ENCODE assay signal across 18 cellular contexts in genomic region chr5:3384531-3384930, GRCh38.
A peak's percentile ranks its signal among the peaks of the same experiment; 100 is the strongest.
DNase-seq lines count a peak whose midpoint lies in the region; ATAC-seq and TF ChIP-seq lines count a peak whose summit lies in the region.
"Had no signal": no experiment of that assay in that cellular context is flagged by ENCODE, and none has a peak within 500 bp of the region (broad histone marks: within the 10 kb centered on the region; RNA-seq: fewer than 3 reads in every experiment).

No MANE protein-coding gene starts in this region.

- no peak for ATAC-seq in Right ventricle myocardium superior (ENCODE audit: poor library complexity)
- no peak for ATAC-seq in stimulated activated naive CD8-positive, alpha-beta T cell treated with anti-CD3 and anti-CD28 coated beads, Interleukin-15, amount 100 ng/mL, for 72 hours
- ATAC-seq: CD8-positive, alpha-beta T cell had no signal

- H3K9me3 ChIP-seq in right atrium auricular region (no peaks in the 10 kb centered on the region), vagina (no peaks in the 10 kb centered on the region)
- H3K9me3 ChIP-seq: BLaER1, Caco-2 had no signal

- no peak overlapping the region for H3K4me3 Mint-ChIP-seq in stimulated activated naive CD8-positive, alpha-beta T cell treated with anti-CD3 and anti-CD28 coated beads, Interleukin-15, amount 100 ng/mL, for 72 hours
- H3K4me3 Mint-ChIP-seq: B cell; CD4-positive, CD25-positive, alpha-beta regulatory T cell; CD8-positive, alpha-beta T cell had no signal

- H3K27me3 ChIP-seq in right atrium auricular region (no peaks in the 10 kb centered on the region), vagina (no peaks in the 10 kb centered on the region)
- H3K27me3 ChIP-seq: BLaER1 had no signal

- intact Hi-C loops in Right ventricle myocardium superior (cut with DNase I) (no loop called here), vagina (cut with DNase I) (no loop called here)

- H3K4me1 ChIP-seq in right atrium auricular region (no peaks in the 10 kb centered on the region), vagina (no peaks in the 10 kb centered on the region)
- H3K4me1 ChIP-seq: Caco-2 had no signal

- H3K4me3 ChIP-seq in right atrium auricular region = no peak overlapping the region
- H3K4me3 ChIP-seq in vagina = no peak overlapping the region
- H3K4me3 ChIP-seq: BLaER1, GM23248 had no signal

- no peaks in the 10 kb centered on the region for H3K4me1 Mint-ChIP-seq in stimulated activated naive CD8-positive, alpha-beta T cell treated with anti-CD3 and anti-CD28 coated beads, Interleukin-15, amount 100 ng/mL, for 72 hours
- H3K4me1 Mint-ChIP-seq: B cell; CD4-positive, CD25-positive, alpha-beta regulatory T cell had no signal

- H3K27ac ChIP-seq in right atrium auricular region (no peak overlapping the region), vagina (no peak overlapping the region)
- H3K27ac ChIP-seq: 22Rv1, BLaER1, C4-2B, GM23248 had no signal

- peak; percentile 5 for DNase-seq in right atrium auricular region (ENCODE audit: low spot score)
- no peak for DNase-seq in Right ventricle myocardium superior
- peak; percentile 3 for DNase-seq in mucosa of gallbladder (ENCODE audit: low spot score)
- DNase-seq in vagina (ENCODE audit: extremely low spot score in 2 of 2) = peak; percentile 34 to 64
- DNase-seq in stimulated activated naive CD8-positive, alpha-beta T cell treated with anti-CD3 and anti-CD28 coated beads, Interleukin-15, amount 100 ng/mL, for 72 hours = no peak
- no peak for DNase-seq in pons (ENCODE audit: low spot score)
- DNase-seq: Caco-2; CD4-positive, CD25-positive, alpha-beta regulatory T cell; CD8-positive, alpha-beta T cell; DMS153; DND-41; GM23248; H7; HCEC 1CT had no signal

- H3K27ac Mint-ChIP-seq in stimulated activated naive CD8-positive, alpha-beta T cell treated with anti-CD3 and anti-CD28 coated beads, Interleukin-15, amount 100 ng/mL, for 72 hours = no peak overlapping the region
- H3K27ac Mint-ChIP-seq: B cell; CD4-positive, CD25-positive, alpha-beta regulatory T cell; CD8-positive, alpha-beta T cell had no signal

- peaks cover 3 to 18% of the 10 kb centered on the region in 2 donors for H3K9me3 Mint-ChIP-seq in stimulated activated naive CD8-positive, alpha-beta T cell treated with anti-CD3 and anti-CD28 coated beads, Interleukin-15, amount 100 ng/mL, for 72 hours

- H3K27me3 Mint-ChIP-seq in stimulated activated naive CD8-positive, alpha-beta T cell treated with anti-CD3 and anti-CD28 coated beads, Interleukin-15, amount 100 ng/mL, for 72 hours = no peaks in the 10 kb centered on the region
- H3K27me3 Mint-ChIP-seq: B cell; CD4-positive, CD25-positive, alpha-beta regulatory T cell had no signal

- H3K36me3 ChIP-seq in right atrium auricular region (no peaks in the 10 kb centered on the region), vagina (no peaks in the 10 kb centered on the region)
- H3K36me3 ChIP-seq: BLaER1 had no signal

- no peak for TF ChIP-seq POLR2A in vagina (IDR thresholded peaks at IDR 0.05)

- TF ChIP-seq CTCF in right atrium auricular region (IDR thresholded peaks at IDR 0.05) (no peak), vagina (IDR thresholded peaks at IDR 0.05) (no peak)

Comparison
In these comparisons a context has a peak if more than half of its experiments do, and no peak if none do; other contexts are left out.
1. DNase-seq: peak in right atrium auricular region (single experiment), mucosa of gallbladder (single experiment) and vagina (2 of 2); none in Right ventricle myocardium superior (single experiment), stimulated activated naive CD8-positive, alpha-beta T cell treated with anti-CD3 and anti-CD28 coated beads, Interleukin-15, amount 100 ng/mL, for 72 hours (0 of 2) and pons (single experiment).